2 cellular contexts compared by ENCODE assay signal in genomic region chr22:30182365-30182764, GRCh38.
TF ChIP-seq lines count a peak whose summit lies in the region.

No MANE protein-coding gene starts in this region.

TF ChIP-seq in HepG2, 621 proteins besides CTCF, POLR2A, EP300 and RAD21 (continued from another document):
- TF ChIP-seq FOXP1 (IDR thresholded peaks at IDR 0.05) (no peak), FOXP1 (CRISPR knock-in tag; IDR thresholded peaks at IDR 0.05) (peak; percentile 21; the same call in 1 of the 2 replicates), TEAD3 (CRISPR knock-in tag; optimal IDR thresholded peaks at IDR 0.05; ENCODE audit: borderline replicate concordance) (peak; percentile 33), SAP130 (CRISPR knock-in tag; IDR thresholded peaks at IDR 0.05; ENCODE audit: low read depth) (peak; percentile 25; the same call in 1 of the 2 replicates), KDM6A (CRISPR knock-in tag; IDR thresholded peaks at IDR 0.05; ENCODE audit: low read depth) (no peak), KDM5A (IDR thresholded peaks at IDR 0.05; ENCODE audit: borderline replicate concordance, low read length) (no peak), MED1 (CRISPR knock-in tag; IDR thresholded peaks at IDR 0.05) (peak; percentile 34; the same call in 1 of the 2 replicates), GABPB1 (CRISPR knock-in tag; IDR thresholded peaks at IDR 0.05) (no peak), ZNF770 (CRISPR knock-in tag; IDR thresholded peaks at IDR 0.05) (peak; percentile 79)

TF ChIP-seq in K562, 482 proteins besides CTCF, POLR2A, EP300 and RAD21 (continued from another document):
- TF ChIP-seq RERE (CRISPR knock-in tag; IDR thresholded peaks at IDR 0.05; ENCODE audit: borderline replicate concordance) (no peak), ETS1 (conservative IDR thresholded peaks at IDR 0.05; ENCODE audit: control insufficient read depth, low read depth, low read length) (no peak), ZNF3 (CRISPR knock-in tag; IDR thresholded peaks at IDR 0.05) (no peak), ZNF707 (CRISPR knock-in tag; conservative IDR thresholded peaks at IDR 0.05) (no peak), CBFA2T2 (conservative IDR thresholded peaks at IDR 0.05) (0 out of 2 replicates have a peak, but pooled peaks have one; percentile 32), POLR2AphosphoS5 (IDR thresholded peaks at IDR 0.05; ENCODE audit: control insufficient read depth, insufficient read depth, low read depth, low read length) (no peak), KDM1A (IDR thresholded peaks at IDR 0.05) (0 out of 4 replicates have a peak, but pooled peaks of 1 of the 2 experiments have one; percentile 10), ZNF282 (CRISPR knock-in tag; IDR thresholded peaks at IDR 0.05) (no peak), ZNF512 (tag; IDR thresholded peaks at IDR 0.05) (0 out of 2 replicates have a peak, but pooled peaks have one; percentile 12)
